In the genomic region with DNA sequence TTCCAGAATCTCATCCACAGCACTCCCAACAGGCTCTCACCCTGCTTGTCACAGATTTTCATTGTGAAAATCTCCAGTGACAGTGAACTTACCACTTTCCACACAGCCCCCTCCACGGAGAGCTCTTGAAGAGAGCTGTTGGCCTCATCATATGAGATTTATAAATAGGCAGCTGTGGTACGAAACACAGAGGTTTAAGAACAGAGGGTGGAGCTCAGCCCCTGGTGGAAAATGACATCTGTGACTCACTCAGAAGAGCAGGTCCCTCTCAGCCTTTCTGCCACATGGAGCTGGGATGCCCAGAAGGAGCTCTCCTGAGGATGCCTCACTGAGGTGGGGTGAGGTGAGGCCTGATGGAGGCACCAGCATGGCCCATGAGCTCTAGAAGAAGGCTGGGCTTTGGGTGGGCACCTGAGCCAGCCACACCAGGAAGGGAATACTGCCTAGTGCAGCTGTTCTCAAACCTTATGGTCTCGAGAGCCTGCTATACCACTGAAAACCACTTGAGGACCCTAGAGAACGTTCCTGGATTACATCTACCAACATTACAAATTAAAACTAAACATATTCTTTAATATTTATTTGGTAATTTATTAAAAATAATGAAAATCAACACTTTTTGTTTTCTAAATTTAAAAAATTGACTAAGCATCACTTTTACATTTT, we compare ENCODE assay signal across 1 cellular context.
TF ChIP-seq lines count a peak whose summit lies in the region.

No MANE protein-coding gene starts in this region.

TF ChIP-seq in HCT116, 20 proteins besides CTCF, POLR2A, EP300 and RAD21 (continued from another document):
- TF ChIP-seq, protein P1, sequence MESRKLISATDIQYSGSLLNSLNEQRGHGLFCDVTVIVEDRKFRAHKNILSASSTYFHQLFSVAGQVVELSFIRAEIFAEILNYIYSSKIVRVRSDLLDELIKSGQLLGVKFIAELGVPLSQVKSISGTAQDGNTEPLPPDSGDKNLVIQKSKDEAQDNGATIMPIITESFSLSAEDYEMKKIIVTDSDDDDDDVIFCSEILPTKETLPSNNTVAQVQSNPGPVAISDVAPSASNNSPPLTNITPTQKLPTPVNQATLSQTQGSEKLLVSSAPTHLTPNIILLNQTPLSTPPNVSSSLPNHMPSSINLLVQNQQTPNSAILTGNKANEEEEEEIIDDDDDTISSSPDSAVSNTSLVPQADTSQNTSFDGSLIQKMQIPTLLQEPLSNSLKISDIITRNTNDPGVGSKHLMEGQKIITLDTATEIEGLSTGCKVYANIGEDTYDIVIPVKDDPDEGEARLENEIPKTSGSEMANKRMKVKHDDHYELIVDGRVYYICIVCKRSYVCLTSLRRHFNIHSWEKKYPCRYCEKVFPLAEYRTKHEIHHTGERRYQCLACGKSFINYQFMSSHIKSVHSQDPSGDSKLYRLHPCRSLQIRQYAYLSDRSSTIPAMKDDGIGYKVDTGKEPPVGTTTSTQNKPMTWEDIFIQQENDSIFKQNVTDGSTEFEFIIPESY (IDR thresholded peaks at IDR 0.05; ENCODE audit: extremely low read depth, insufficient replicate concordance, low read length) = no peak
- TF ChIP-seq FOSL1 (IDR thresholded peaks at IDR 0.05; ENCODE audit: low read depth) (no peak), ZFX (IDR thresholded peaks at IDR 0.05) (no peak), SRF (IDR thresholded peaks at IDR 0.05; ENCODE audit: low read depth) (no peak), SIN3A (IDR thresholded peaks at IDR 0.05; ENCODE audit: low read depth) (no peak), ELF1 (IDR thresholded peaks at IDR 0.05; ENCODE audit: borderline replicate concordance, low read depth) (no peak), ZNF274 (IDR thresholded peaks at IDR 0.05; ENCODE audit: low read depth, low read length) (no peak), REST (IDR thresholded peaks at IDR 0.05; ENCODE audit: low read depth) (no peak), EZH2 (IDR thresholded peaks at IDR 0.05) (no peak), SP1 (IDR thresholded peaks at IDR 0.05; ENCODE audit: low read depth) (no peak), EZH2phosphoT487 (IDR thresholded peaks at IDR 0.05; ENCODE audit: borderline replicate concordance) (no peak), POLR2AphosphoS5 (IDR thresholded peaks at IDR 0.05; ENCODE audit: low read depth, low read length) (no peak)
- TF ChIP-seq, protein P2, sequence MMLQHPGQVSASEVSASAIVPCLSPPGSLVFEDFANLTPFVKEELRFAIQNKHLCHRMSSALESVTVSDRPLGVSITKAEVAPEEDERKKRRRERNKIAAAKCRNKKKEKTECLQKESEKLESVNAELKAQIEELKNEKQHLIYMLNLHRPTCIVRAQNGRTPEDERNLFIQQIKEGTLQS (IDR thresholded peaks at IDR 0.05) = no peak
